1 cellular context compared by ENCODE assay signal in genomic region chr1:167928919-167929318, GRCh38. TPM values are rescaled to one million over a fixed set of nuclear protein-coding genes. Genes with fewer than 3 reads are reported as not detected.
"Had no signal": no experiment of that assay in that cellular context is flagged by ENCODE, and none has a peak within 500 bp of the region (broad histone marks: within the 10 kb centered on the region; RNA-seq: fewer than 3 reads in every experiment).

No MANE protein-coding gene starts in this region.

RNA-seq across cellular contexts. Expression of gene ADCY10, which starts 15.0 kb away (rescaled TPM):
- total RNA-seq: mononuclear cell had no signal
